8 cellular contexts compared by ENCODE assay signal in the genomic region with DNA sequence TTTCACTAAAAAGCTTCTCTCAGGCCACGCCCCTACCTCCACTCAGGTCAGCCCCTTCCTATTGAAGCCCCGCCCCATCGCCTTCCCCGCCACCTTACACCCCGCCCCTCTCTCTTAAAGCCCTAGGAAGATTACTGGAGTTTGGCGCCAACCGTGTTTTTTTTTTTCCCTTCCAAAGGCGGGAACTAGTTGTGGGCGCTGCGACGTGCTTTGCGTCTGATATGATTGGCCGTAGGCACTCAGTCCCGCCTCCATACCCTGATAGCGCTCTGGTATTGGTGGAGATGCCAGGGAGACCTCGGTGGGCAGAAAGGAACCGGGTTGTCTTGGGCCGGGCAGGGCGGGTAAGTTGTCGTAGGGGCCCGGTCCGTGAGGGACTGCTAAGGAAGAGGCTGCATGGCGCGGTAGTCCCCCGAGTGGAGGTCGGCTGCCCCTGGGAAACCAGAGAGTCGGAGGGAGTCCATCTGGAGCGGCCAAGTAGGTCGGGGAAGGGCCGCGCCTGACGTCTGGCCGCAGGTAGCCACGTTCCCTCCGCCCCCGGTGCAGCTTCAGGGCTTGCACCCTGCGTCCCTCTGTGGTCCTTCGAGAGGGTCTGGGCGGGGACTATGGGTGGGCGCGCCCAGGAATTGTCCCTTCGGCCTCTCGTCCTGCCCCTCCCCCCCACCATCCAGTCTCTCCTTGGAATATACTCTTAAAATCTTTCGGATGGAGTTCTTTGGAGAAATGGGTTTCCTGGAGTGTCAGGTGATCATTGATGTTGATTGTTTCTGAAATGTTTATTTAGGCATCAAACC. TPM values are rescaled to one million over a fixed set of nuclear protein-coding genes. Genes with fewer than 3 reads are reported as not detected.
A peak's percentile ranks its signal among the peaks of the same experiment; 100 is the strongest.
DNase-seq lines count a peak whose midpoint lies in the region; ATAC-seq lines count a peak whose summit lies in the region.

Gene CASP8AP2 (plus strand): TSS at position 290 of the 794 bp plus-strand sequence.

- POLR2A ChIA-PET in CD8-positive, alpha-beta memory T cell (lab: Charles Lee): interaction anchor here (0.5 to 2.7 kb wide), 7 partner anchors 8 to 713 kb away, joined by 3 to 41 read pairs (median 4); partner anchors contain the start of genes LYRM2 and MDN1

- peaks cover 0 to 35% (median 7%) of the 10 kb centered on the region in 3 donors for H3K36me3 Mint-ChIP-seq in CD8-positive, alpha-beta memory T cell
- peaks cover 9% of the 10 kb centered on the region for H3K36me3 Mint-ChIP-seq in memory B cell

- DNase-seq in CD8-positive, alpha-beta memory T cell: peak; percentile 90 to 97 (median 95)
- DNase-seq in HS-5 (ENCODE audit: low read depth) (peak; percentile 98), memory B cell (ENCODE audit: low spot score in 2 of 2) (peak; percentile 80 to 93)
- peak; percentile 99 for DNase-seq in NK-92 treated with Interleukin-12 subunit alpha and Interleukin-12 subunit beta, amount 100 ng/mL, for 24 hours (lab: John Stamatoyannopoulos, UW)
- peak; percentile 92 for DNase-seq in activated CD8-positive, alpha-beta memory T cell treated with anti-CD3 and anti-CD28 coated beads for 24 hours
- DNase-seq in effector memory CD4-positive, alpha-beta T cell: peak; percentile 91 to 93 (median 91)
- DNase-seq in stimulated activated CD8-positive, alpha-beta memory T cell treated with anti-CD3 and anti-CD28 coated beads, Interleukin-12 subunit alpha, Interleukin-12 subunit beta, amount 100 ng/mL, for 24 hours (ENCODE audit: extremely low read depth): peak; percentile 82

- CTCF ChIA-PET in CD8-positive, alpha-beta memory T cell (lab: Charles Lee): interaction anchor here (0.7 to 2.4 kb wide), 3 partner anchors 10 to 111 kb away, joined by 3 to 21 read pairs (median 4); partner anchors contain the start of gene MDN1

- peak; percentile 97 for ATAC-seq in GM19468 (IDR thresholded peaks at IDR 0.05; ENCODE audit: extremely low read depth, unreplicated experiment)
- ATAC-seq in memory B cell (ENCODE audit: low read depth): peak; percentile 90

- peak within 1 kb of the TSS; percentile 67 to 99 (median 95) for H3K27ac Mint-ChIP-seq in CD8-positive, alpha-beta memory T cell
- peak within 1 kb of the TSS; percentile 92 for H3K27ac Mint-ChIP-seq in memory B cell

- peak within 1 kb of the TSS; percentile 81 for H3K27ac ChIP-seq in CD8-positive, alpha-beta memory T cell (ENCODE audit: low read depth, low read length)
- H3K27ac ChIP-seq in effector memory CD4-positive, alpha-beta T cell (ENCODE audit: insufficient read depth, low read length, poor library complexity, severe bottlenecking): peak within 1 kb of the TSS; percentile 74

- no peaks in the 10 kb centered on the region for H3K9me3 Mint-ChIP-seq in CD8-positive, alpha-beta memory T cell
- no peaks in the 10 kb centered on the region for H3K9me3 Mint-ChIP-seq in memory B cell

- peak within 1 kb of the TSS; percentile 96 to 100 (median 99) for H3K4me3 Mint-ChIP-seq in CD8-positive, alpha-beta memory T cell
- H3K4me3 Mint-ChIP-seq in memory B cell: peak within 1 kb of the TSS; percentile 98

- no peaks in the 10 kb centered on the region for H3K36me3 ChIP-seq in CD8-positive, alpha-beta memory T cell (ENCODE audit: insufficient read depth, low read length)
- peaks cover 3% of the 10 kb centered on the region for H3K36me3 ChIP-seq in effector memory CD4-positive, alpha-beta T cell (ENCODE audit: control insufficient read depth, insufficient read depth, low read length)

- H3K4me1 Mint-ChIP-seq in CD8-positive, alpha-beta memory T cell: peaks cover 32 to 44% (median 37%) of the 10 kb centered on the region in 3 donors
- peaks cover 19% of the 10 kb centered on the region for H3K4me1 Mint-ChIP-seq in memory B cell

- peak within 1 kb of the TSS; percentile 93 for H3K4me3 ChIP-seq in CD8-positive, alpha-beta memory T cell (ENCODE audit: low read length)
- H3K4me3 ChIP-seq in effector memory CD4-positive, alpha-beta T cell (ENCODE audit: insufficient read depth, low read depth, low read length, poor library complexity, severe bottlenecking): peak within 1 kb of the TSS; percentile 77

- peaks cover 0 to 1% of the 10 kb centered on the region in 2 donors for H3K27me3 Mint-ChIP-seq in CD8-positive, alpha-beta memory T cell
- no peaks in the 10 kb centered on the region for H3K27me3 Mint-ChIP-seq in memory B cell

- peaks cover 25% of the 10 kb centered on the region for H3K4me1 ChIP-seq in CD8-positive, alpha-beta memory T cell (ENCODE audit: insufficient read depth, low read length)
- H3K4me1 ChIP-seq in effector memory CD4-positive, alpha-beta T cell (ENCODE audit: control insufficient read depth, insufficient read depth, low read length, poor library complexity, severe bottlenecking): peaks cover 13% of the 10 kb centered on the region

- H3K9me3 ChIP-seq in CD8-positive, alpha-beta memory T cell (ENCODE audit: low read length): no peaks in the 10 kb centered on the region
- H3K9me3 ChIP-seq in effector memory CD4-positive, alpha-beta T cell (ENCODE audit: control insufficient read depth, low read length): no peaks in the 10 kb centered on the region

- H3K27me3 ChIP-seq in CD8-positive, alpha-beta memory T cell (ENCODE audit: insufficient read depth, low read length, poor library complexity, severe bottlenecking): no peaks in the 10 kb centered on the region
- H3K27me3 ChIP-seq in effector memory CD4-positive, alpha-beta T cell (replicated peaks; ENCODE audit: control insufficient read depth, insufficient read depth, low read length, poor library complexity, severe bottlenecking): no peaks in the 10 kb centered on the region

RNA-seq across cellular contexts. Expression of gene CASP8AP2, which starts in this region (rescaled TPM):
- 10 to 100 TPM; 30.8 to 31.3 TPM for total RNA-seq in CD8-positive, alpha-beta memory T cell
- 60.0 TPM for polyA plus RNA-seq in CD8-positive, alpha-beta memory T cell

Comparison
In these comparisons a context has a peak if more than half of its experiments do, and no peak if none do; other contexts are left out.
1. Peak in every context shown above with its lines: DNase-seq, ATAC-seq, H3K4me3 ChIP-seq and H3K27ac ChIP-seq.